1 cellular context compared by ENCODE assay signal in the genomic region with DNA sequence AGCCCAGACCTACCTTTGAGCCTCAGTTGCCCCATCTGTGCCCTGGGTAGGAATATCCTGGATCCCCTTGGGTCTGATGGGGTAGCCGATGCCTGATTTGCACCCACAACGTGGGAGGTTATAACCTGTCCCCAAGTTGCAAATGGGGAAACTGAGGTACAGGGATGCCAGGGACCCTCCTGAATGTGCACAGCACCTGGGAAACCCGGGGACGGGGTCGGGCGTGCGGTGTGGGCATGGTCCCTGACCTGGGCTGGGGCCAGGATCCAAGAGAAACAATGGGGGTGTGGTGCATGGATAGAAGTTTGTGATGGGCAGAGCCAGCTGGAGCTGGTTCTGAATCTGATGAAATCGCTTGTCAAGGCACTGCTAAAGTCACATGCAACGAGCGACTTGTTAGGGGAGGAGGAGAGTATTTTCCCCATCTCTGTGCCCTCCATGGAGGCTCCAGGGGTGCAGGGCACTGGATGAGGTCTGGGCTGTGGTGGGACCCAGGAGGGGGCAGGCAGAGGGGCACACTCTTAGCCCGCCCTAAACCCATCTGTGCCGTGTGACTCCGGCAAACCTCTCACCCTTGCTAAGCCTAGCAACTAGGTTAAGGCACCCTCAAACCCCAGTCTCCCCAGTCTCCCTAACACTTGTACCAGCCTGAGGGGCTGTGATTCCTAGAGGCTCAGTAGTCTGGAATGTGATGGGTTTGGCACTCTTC.
TF ChIP-seq lines count a peak whose summit lies in the region.

No MANE protein-coding gene starts in this region.

TF ChIP-seq in HepG2, 621 proteins besides CTCF, POLR2A, EP300 and RAD21 (continued from another document and continues in another):
- TF ChIP-seq, protein P1, sequence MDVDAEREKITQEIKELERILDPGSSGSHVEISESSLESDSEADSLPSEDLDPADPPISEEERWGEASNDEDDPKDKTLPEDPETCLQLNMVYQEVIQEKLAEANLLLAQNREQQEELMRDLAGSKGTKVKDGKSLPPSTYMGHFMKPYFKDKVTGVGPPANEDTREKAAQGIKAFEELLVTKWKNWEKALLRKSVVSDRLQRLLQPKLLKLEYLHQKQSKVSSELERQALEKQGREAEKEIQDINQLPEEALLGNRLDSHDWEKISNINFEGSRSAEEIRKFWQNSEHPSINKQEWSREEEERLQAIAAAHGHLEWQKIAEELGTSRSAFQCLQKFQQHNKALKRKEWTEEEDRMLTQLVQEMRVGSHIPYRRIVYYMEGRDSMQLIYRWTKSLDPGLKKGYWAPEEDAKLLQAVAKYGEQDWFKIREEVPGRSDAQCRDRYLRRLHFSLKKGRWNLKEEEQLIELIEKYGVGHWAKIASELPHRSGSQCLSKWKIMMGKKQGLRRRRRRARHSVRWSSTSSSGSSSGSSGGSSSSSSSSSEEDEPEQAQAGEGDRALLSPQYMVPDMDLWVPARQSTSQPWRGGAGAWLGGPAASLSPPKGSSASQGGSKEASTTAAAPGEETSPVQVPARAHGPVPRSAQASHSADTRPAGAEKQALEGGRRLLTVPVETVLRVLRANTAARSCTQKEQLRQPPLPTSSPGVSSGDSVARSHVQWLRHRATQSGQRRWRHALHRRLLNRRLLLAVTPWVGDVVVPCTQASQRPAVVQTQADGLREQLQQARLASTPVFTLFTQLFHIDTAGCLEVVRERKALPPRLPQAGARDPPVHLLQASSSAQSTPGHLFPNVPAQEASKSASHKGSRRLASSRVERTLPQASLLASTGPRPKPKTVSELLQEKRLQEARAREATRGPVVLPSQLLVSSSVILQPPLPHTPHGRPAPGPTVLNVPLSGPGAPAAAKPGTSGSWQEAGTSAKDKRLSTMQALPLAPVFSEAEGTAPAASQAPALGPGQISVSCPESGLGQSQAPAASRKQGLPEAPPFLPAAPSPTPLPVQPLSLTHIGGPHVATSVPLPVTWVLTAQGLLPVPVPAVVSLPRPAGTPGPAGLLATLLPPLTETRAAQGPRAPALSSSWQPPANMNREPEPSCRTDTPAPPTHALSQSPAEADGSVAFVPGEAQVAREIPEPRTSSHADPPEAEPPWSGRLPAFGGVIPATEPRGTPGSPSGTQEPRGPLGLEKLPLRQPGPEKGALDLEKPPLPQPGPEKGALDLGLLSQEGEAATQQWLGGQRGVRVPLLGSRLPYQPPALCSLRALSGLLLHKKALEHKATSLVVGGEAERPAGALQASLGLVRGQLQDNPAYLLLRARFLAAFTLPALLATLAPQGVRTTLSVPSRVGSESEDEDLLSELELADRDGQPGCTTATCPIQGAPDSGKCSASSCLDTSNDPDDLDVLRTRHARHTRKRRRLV (CRISPR knock-in tag; IDR thresholded peaks at IDR 0.05) = peak; percentile 54; the same call in 1 of the 2 replicates
- TF ChIP-seq ZNF773 (CRISPR knock-in tag; IDR thresholded peaks at IDR 0.05; ENCODE audit: borderline replicate concordance) (peak; percentile 11; the same call in 1 of the 2 replicates), NCOA2 (CRISPR knock-in tag; IDR thresholded peaks at IDR 0.05) (no peak), MAZ (IDR thresholded peaks at IDR 0.05; ENCODE audit: borderline replicate concordance, low read depth, low read length) (no peak), MAZ (CRISPR knock-in tag; IDR thresholded peaks at IDR 0.05; ENCODE audit: low read depth) (peak; percentile 26; the same call in 1 of the 2 replicates), ZFY (CRISPR knock-in tag; IDR thresholded peaks at IDR 0.05) (no peak), ZNF607 (CRISPR knock-in tag; IDR thresholded peaks at IDR 0.05; ENCODE audit: borderline replicate concordance) (peak; percentile 48), MZF1 (CRISPR knock-in tag; IDR thresholded peaks at IDR 0.05; ENCODE audit: borderline replicate concordance) (no peak), KMT2A (CRISPR knock-in tag; IDR thresholded peaks at IDR 0.05) (no peak), ZNF335 (CRISPR knock-in tag; IDR thresholded peaks at IDR 0.05) (no peak), NBN (conservative IDR thresholded peaks at IDR 0.05) (no peak), ZNF331 (CRISPR knock-in tag; IDR thresholded peaks at IDR 0.05) (no peak), SPEN (CRISPR knock-in tag; IDR thresholded peaks at IDR 0.05; ENCODE audit: low read depth) (no peak), SRSF1 (optimal IDR thresholded peaks at IDR 0.05; ENCODE audit: low read depth, low read length) (peak; percentile 4), GATA4 (IDR thresholded peaks at IDR 0.05; ENCODE audit: borderline replicate concordance, low read depth) (no peak), KDM4B (CRISPR knock-in tag; IDR thresholded peaks at IDR 0.05) (no peak), ZNF790 (CRISPR knock-in tag; IDR thresholded peaks at IDR 0.05; ENCODE audit: borderline replicate concordance) (no peak), HMG20B (CRISPR knock-in tag; conservative IDR thresholded peaks at IDR 0.05) (no peak), RBM22 (optimal IDR thresholded peaks at IDR 0.05; ENCODE audit: low read length) (peak; percentile 36), CAMTA2 (CRISPR knock-in tag; IDR thresholded peaks at IDR 0.05; ENCODE audit: borderline replicate concordance) (no peak), ZNF44 (CRISPR knock-in tag; IDR thresholded peaks at IDR 0.05) (no peak), ZZZ3 (CRISPR knock-in tag; IDR thresholded peaks at IDR 0.05; ENCODE audit: borderline replicate concordance) (no peak)
- TF ChIP-seq, protein P2, sequence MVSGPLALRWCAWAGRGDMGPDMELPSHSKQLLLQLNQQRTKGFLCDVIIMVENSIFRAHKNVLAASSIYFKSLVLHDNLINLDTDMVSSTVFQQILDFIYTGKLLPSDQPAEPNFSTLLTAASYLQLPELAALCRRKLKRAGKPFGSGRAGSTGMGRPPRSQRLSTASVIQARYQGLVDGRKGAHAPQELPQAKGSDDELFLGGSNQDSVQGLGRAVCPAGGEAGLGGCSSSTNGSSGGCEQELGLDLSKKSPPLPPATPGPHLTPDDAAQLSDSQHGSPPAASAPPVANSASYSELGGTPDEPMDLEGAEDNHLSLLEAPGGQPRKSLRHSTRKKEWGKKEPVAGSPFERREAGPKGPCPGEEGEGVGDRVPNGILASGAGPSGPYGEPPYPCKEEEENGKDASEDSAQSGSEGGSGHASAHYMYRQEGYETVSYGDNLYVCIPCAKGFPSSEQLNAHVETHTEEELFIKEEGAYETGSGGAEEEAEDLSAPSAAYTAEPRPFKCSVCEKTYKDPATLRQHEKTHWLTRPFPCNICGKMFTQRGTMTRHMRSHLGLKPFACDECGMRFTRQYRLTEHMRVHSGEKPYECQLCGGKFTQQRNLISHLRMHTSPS (CRISPR knock-in tag; IDR thresholded peaks at IDR 0.05; ENCODE audit: low read depth) = no peak
- TF ChIP-seq, protein P3, sequence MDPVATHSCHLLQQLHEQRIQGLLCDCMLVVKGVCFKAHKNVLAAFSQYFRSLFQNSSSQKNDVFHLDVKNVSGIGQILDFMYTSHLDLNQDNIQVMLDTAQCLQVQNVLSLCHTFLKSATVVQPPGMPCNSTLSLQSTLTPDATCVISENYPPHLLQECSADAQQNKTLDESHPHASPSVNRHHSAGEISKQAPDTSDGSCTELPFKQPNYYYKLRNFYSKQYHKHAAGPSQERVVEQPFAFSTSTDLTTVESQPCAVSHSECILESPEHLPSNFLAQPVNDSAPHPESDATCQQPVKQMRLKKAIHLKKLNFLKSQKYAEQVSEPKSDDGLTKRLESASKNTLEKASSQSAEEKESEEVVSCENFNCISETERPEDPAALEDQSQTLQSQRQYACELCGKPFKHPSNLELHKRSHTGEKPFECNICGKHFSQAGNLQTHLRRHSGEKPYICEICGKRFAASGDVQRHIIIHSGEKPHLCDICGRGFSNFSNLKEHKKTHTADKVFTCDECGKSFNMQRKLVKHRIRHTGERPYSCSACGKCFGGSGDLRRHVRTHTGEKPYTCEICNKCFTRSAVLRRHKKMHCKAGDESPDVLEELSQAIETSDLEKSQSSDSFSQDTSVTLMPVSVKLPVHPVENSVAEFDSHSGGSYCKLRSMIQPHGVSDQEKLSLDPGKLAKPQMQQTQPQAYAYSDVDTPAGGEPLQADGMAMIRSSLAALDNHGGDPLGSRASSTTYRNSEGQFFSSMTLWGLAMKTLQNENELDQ (CRISPR knock-in tag; IDR thresholded peaks at IDR 0.05; ENCODE audit: borderline replicate concordance) = 0 out of 2 replicates have a peak, but pooled peaks have one; percentile 2
- TF ChIP-seq, protein P4, sequence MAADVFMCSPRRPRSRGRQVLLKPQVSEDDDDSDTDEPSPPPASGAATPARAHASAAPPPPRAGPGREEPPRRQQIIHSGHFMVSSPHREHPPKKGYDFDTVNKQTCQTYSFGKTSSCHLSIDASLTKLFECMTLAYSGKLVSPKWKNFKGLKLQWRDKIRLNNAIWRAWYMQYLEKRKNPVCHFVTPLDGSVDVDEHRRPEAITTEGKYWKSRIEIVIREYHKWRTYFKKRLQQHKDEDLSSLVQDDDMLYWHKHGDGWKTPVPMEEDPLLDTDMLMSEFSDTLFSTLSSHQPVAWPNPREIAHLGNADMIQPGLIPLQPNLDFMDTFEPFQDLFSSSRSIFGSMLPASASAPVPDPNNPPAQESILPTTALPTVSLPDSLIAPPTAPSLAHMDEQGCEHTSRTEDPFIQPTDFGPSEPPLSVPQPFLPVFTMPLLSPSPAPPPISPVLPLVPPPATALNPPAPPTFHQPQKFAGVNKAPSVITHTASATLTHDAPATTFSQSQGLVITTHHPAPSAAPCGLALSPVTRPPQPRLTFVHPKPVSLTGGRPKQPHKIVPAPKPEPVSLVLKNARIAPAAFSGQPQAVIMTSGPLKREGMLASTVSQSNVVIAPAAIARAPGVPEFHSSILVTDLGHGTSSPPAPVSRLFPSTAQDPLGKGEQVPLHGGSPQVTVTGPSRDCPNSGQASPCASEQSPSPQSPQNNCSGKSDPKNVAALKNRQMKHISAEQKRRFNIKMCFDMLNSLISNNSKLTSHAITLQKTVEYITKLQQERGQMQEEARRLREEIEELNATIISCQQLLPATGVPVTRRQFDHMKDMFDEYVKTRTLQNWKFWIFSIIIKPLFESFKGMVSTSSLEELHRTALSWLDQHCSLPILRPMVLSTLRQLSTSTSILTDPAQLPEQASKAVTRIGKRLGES (CRISPR knock-in tag; IDR thresholded peaks at IDR 0.05; ENCODE audit: borderline replicate concordance) = no peak
- TF ChIP-seq, protein P5, sequence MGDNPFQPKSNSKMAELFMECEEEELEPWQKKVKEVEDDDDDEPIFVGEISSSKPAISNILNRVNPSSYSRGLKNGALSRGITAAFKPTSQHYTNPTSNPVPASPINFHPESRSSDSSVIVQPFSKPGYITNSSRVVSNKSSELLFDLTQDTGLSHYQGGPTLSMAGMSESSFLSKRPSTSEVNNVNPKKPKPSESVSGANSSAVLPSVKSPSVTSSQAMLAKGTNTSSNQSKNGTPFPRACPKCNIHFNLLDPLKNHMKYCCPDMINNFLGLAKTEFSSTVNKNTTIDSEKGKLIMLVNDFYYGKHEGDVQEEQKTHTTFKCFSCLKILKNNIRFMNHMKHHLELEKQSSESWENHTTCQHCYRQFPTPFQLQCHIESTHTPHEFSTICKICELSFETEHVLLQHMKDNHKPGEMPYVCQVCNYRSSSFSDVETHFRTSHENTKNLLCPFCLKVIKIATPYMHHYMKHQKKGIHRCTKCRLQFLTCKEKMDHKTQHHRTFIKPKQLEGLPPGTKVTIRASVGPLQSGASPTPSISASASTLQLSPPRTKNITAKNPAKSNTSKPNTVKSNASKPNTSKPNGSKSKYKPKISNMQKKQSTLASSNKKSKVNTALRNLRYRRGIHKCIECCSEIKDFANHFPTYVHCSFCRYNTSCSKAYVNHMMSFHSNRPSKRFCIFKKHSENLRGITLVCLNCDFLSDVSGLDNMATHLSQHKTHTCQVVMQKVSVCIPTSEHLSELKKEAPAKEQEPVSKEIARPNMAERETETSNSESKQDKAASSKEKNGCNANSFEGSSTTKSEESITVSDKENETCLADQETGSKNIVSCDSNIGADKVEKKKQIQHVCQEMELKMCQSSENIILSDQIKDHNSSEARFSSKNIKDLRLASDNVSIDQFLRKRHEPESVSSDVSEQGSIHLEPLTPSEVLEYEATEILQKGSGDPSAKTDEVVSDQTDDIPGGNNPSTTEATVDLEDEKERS (CRISPR knock-in tag; IDR thresholded peaks at IDR 0.05) = peak; percentile 11; the same call in 1 of the 2 replicates
- TF ChIP-seq, protein P6, sequence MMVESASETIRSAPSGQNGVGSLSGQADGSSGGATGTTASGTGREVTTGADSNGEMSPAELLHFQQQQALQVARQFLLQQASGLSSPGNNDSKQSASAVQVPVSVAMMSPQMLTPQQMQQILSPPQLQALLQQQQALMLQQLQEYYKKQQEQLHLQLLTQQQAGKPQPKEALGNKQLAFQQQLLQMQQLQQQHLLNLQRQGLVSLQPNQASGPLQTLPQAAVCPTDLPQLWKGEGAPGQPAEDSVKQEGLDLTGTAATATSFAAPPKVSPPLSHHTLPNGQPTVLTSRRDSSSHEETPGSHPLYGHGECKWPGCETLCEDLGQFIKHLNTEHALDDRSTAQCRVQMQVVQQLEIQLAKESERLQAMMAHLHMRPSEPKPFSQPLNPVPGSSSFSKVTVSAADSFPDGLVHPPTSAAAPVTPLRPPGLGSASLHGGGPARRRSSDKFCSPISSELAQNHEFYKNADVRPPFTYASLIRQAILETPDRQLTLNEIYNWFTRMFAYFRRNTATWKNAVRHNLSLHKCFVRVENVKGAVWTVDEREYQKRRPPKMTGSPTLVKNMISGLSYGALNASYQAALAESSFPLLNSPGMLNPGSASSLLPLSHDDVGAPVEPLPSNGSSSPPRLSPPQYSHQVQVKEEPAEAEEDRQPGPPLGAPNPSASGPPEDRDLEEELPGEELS (CRISPR knock-in tag; IDR thresholded peaks at IDR 0.05) = no peak
- TF ChIP-seq, protein P7, sequence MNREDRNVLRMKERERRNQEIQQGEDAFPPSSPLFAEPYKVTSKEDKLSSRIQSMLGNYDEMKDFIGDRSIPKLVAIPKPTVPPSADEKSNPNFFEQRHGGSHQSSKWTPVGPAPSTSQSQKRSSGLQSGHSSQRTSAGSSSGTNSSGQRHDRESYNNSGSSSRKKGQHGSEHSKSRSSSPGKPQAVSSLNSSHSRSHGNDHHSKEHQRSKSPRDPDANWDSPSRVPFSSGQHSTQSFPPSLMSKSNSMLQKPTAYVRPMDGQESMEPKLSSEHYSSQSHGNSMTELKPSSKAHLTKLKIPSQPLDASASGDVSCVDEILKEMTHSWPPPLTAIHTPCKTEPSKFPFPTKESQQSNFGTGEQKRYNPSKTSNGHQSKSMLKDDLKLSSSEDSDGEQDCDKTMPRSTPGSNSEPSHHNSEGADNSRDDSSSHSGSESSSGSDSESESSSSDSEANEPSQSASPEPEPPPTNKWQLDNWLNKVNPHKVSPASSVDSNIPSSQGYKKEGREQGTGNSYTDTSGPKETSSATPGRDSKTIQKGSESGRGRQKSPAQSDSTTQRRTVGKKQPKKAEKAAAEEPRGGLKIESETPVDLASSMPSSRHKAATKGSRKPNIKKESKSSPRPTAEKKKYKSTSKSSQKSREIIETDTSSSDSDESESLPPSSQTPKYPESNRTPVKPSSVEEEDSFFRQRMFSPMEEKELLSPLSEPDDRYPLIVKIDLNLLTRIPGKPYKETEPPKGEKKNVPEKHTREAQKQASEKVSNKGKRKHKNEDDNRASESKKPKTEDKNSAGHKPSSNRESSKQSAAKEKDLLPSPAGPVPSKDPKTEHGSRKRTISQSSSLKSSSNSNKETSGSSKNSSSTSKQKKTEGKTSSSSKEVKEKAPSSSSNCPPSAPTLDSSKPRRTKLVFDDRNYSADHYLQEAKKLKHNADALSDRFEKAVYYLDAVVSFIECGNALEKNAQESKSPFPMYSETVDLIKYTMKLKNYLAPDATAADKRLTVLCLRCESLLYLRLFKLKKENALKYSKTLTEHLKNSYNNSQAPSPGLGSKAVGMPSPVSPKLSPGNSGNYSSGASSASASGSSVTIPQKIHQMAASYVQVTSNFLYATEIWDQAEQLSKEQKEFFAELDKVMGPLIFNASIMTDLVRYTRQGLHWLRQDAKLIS (CRISPR knock-in tag; IDR thresholded peaks at IDR 0.05) = peak; percentile 17
- TF ChIP-seq, protein P8, sequence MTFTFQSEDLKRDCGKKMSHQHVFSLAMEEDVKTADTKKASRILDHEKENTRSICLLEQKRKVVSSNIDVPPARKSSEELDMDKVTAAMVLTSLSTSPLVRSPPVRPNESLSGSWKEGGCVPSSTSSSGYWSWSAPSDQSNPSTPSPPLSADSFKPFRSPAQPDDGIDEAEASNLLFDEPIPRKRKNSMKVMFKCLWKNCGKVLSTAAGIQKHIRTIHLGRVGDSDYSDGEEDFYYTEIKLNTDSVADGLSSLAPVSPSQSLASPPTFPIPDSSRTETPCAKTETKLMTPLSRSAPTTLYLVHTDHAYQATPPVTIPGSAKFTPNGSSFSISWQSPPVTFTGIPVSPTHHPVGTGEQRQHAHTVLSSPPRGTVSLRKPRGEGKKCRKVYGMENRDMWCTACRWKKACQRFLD (CRISPR knock-in tag; IDR thresholded peaks at IDR 0.05; ENCODE audit: borderline replicate concordance) = no peak
